In genomic region chr19:17803264-17803896, GRCh38 we compare ENCODE assay signal across 11 cellular contexts. TPM values are rescaled to one million over a fixed set of nuclear protein-coding genes. Genes with fewer than 3 reads are reported as not detected.
A peak's percentile ranks its signal among the peaks of the same experiment; 100 is the strongest.
DNase-seq lines count a peak whose midpoint lies in the region; TF ChIP-seq lines count a peak whose summit lies in the region.
"Had no signal": no experiment of that assay in that cellular context is flagged by ENCODE, and none has a peak within 500 bp of the region (broad histone marks: within the 10 kb centered on the region; RNA-seq: fewer than 3 reads in every experiment).

No MANE protein-coding gene starts in this region.

- H2AFZ ChIP-seq in Loucy (ENCODE audit: low read length): 0 out of 2 replicates have a peak overlapping the region, but pooled peaks have one; percentile 76

- H3K4me2 ChIP-seq in Loucy (ENCODE audit: low read depth, low read length, poor library complexity, severe bottlenecking): no peak overlapping the region

- H3K9me3 ChIP-seq in CD8-positive, alpha-beta memory T cell (ENCODE audit: low read length): no peaks in the 10 kb centered on the region
- H3K9me3 ChIP-seq in Loucy (ENCODE audit: insufficient read depth, low read depth, low read length) (no peaks in the 10 kb centered on the region), mucosa of stomach (ENCODE audit: control insufficient read depth, low read length) (no peaks in the 10 kb centered on the region)
- H3K9me3 ChIP-seq: stomach had no signal

- H3K27ac ChIP-seq in CD8-positive, alpha-beta memory T cell (ENCODE audit: low read depth, low read length): no peak overlapping the region

- peak in 2 of 5 donors; percentile 32 to 51 for DNase-seq in CD8-positive, alpha-beta memory T cell
- DNase-seq in activated CD4-positive, alpha-beta memory T cell treated with anti-CD3 and anti-CD28 coated beads, Interleukin-2, amount 10 ng/mL, durations not matched to agents 7 days and 5 days: peak; percentile 78
- no peak for DNase-seq in HuH-7 (ENCODE audit: low spot score)
- no peak for DNase-seq in RKO (ENCODE audit: low spot score)
- no peak for DNase-seq in foreskin fibroblast
- DNase-seq: DMS153, stomach, T-helper 9 cell had no signal

- no peaks in the 10 kb centered on the region for H3K9me2 ChIP-seq in Loucy (replicated peaks; ENCODE audit: low read depth, low read length)

- no peaks in the 10 kb centered on the region for H4K20me1 ChIP-seq in Loucy (ENCODE audit: insufficient read depth, low read length, poor library complexity, severe bottlenecking)

- POLR2A ChIA-PET in CD8-positive, alpha-beta memory T cell (lab: Charles Lee): interaction anchor here (1.5 to 1.7 kb wide), 2 partner anchors 42 to 56 kb away, joined by 6 to 7 read pairs; partner anchors contain the start of gene RPL18A
- POLR2A ChIA-PET in activated CD4-positive, alpha-beta memory T cell treated with anti-CD3 and anti-CD28 coated beads, Interleukin-2, amount 10 ng/mL, durations not matched to agents 7 days and 5 days (lab: Charles Lee): interaction anchor here (0.9 to 3.5 kb wide), 18 partner anchors 9 to 198 kb away, joined by 3 to 32 read pairs (median 3); partner anchors contain the start of genes JAK3 and RPL18A

- no peaks in the 10 kb centered on the region for H3K36me3 Mint-ChIP-seq in CD8-positive, alpha-beta memory T cell
- H3K36me3 Mint-ChIP-seq in activated CD4-positive, alpha-beta memory T cell treated with anti-CD3 and anti-CD28 coated beads, Interleukin-2, amount 10 ng/mL, durations not matched to agents 7 days and 5 days (ENCODE audit: low read depth): no peaks in the 10 kb centered on the region

- H3K27ac Mint-ChIP-seq in CD8-positive, alpha-beta memory T cell: peak overlapping the region in 5 of 8 donors; percentile 61 to 89 (median 86)
- peak overlapping the region; percentile 97 for H3K27ac Mint-ChIP-seq in activated CD4-positive, alpha-beta memory T cell treated with anti-CD3 and anti-CD28 coated beads, Interleukin-2, amount 10 ng/mL, durations not matched to agents 7 days and 5 days

- TF ChIP-seq CTCF in Loucy (conservative IDR thresholded peaks at IDR 0.05; ENCODE audit: low read length) (no peak), foreskin fibroblast (IDR thresholded peaks at IDR 0.05; ENCODE audit: low read depth, low read length) (no peak)

- no peaks in the 10 kb centered on the region for H3K36me3 ChIP-seq in CD8-positive, alpha-beta memory T cell (ENCODE audit: insufficient read depth, low read length)
- no peaks in the 10 kb centered on the region for H3K36me3 ChIP-seq in Loucy (ENCODE audit: insufficient read depth, low read length)
- no peaks in the 10 kb centered on the region for H3K36me3 ChIP-seq in mucosa of stomach (ENCODE audit: control insufficient read depth, insufficient read depth, low read length)

- H3K4me3 Mint-ChIP-seq in CD8-positive, alpha-beta memory T cell: peak overlapping the region in 6 of 7 donors; percentile 71 to 85 (median 76)
- peak overlapping the region; percentile 49 for H3K4me3 Mint-ChIP-seq in activated CD4-positive, alpha-beta memory T cell treated with anti-CD3 and anti-CD28 coated beads, Interleukin-2, amount 10 ng/mL, durations not matched to agents 7 days and 5 days

- H3K9me3 Mint-ChIP-seq in CD8-positive, alpha-beta memory T cell: no peaks in the 10 kb centered on the region
- H3K9me3 Mint-ChIP-seq in activated CD4-positive, alpha-beta memory T cell treated with anti-CD3 and anti-CD28 coated beads, Interleukin-2, amount 10 ng/mL, durations not matched to agents 7 days and 5 days: no peaks in the 10 kb centered on the region

- H3K4me1 Mint-ChIP-seq in CD8-positive, alpha-beta memory T cell: peaks cover 25 to 40% (median 39%) of the 10 kb centered on the region in 3 donors
- H3K4me1 Mint-ChIP-seq in activated CD4-positive, alpha-beta memory T cell treated with anti-CD3 and anti-CD28 coated beads, Interleukin-2, amount 10 ng/mL, durations not matched to agents 7 days and 5 days: peaks cover 49% of the 10 kb centered on the region

- peaks cover 3 to 5% of the 10 kb centered on the region in 2 donors for H3K27me3 Mint-ChIP-seq in CD8-positive, alpha-beta memory T cell
- H3K27me3 Mint-ChIP-seq in activated CD4-positive, alpha-beta memory T cell treated with anti-CD3 and anti-CD28 coated beads, Interleukin-2, amount 10 ng/mL, durations not matched to agents 7 days and 5 days: peaks cover 8% of the 10 kb centered on the region

- peaks cover 2% of the 10 kb centered on the region for H3K27me3 ChIP-seq in CD8-positive, alpha-beta memory T cell (ENCODE audit: insufficient read depth, low read length, poor library complexity, severe bottlenecking)
- H3K27me3 ChIP-seq in Loucy (ENCODE audit: insufficient read depth, low read length, poor library complexity, severe bottlenecking): no peaks in the 10 kb centered on the region
- H3K27me3 ChIP-seq in mucosa of stomach (ENCODE audit: control insufficient read depth, insufficient read depth, low read length): no peaks in the 10 kb centered on the region

- H3K4me1 ChIP-seq in CD8-positive, alpha-beta memory T cell (ENCODE audit: insufficient read depth, low read length): peaks cover 33% of the 10 kb centered on the region
- H3K4me1 ChIP-seq in Loucy (ENCODE audit: insufficient read depth, low read length, poor library complexity, severe bottlenecking) (no peaks in the 10 kb centered on the region), mucosa of stomach (ENCODE audit: control insufficient read depth, insufficient read depth, low read length) (peaks cover 40% of the 10 kb centered on the region)

- peak overlapping the region; percentile 20 for H3K4me3 ChIP-seq in CD8-positive, alpha-beta memory T cell (ENCODE audit: low read length)
- H3K4me3 ChIP-seq in Loucy (ENCODE audit: low read length, poor library complexity, severe bottlenecking) (no peak overlapping the region), mucosa of stomach (ENCODE audit: low read length) (no peak overlapping the region), foreskin fibroblast (ENCODE audit: low read depth in 1 of 2, low read length in 2 of 2) (no peak overlapping the region)
- H3K4me3 ChIP-seq: stomach had no signal

- H3K79me2 ChIP-seq in Loucy (ENCODE audit: insufficient read depth, low read length): no peaks in the 10 kb centered on the region

- H3K9ac ChIP-seq in Loucy (ENCODE audit: low read depth, low read length, poor library complexity, severe bottlenecking): no peak overlapping the region
- peak overlapping the region; percentile 9 for H3K9ac ChIP-seq in mucosa of stomach (ENCODE audit: low read length)

- CTCF ChIA-PET in CD8-positive, alpha-beta memory T cell (lab: Charles Lee): interaction anchor here (0.8 to 2.2 kb wide), 6 partner anchors 11 to 129 kb away, joined by 3 to 4 read pairs (median 4); partner anchors contain the start of genes CCDC124 and RPL18A
- CTCF ChIA-PET in activated CD4-positive, alpha-beta memory T cell treated with anti-CD3 and anti-CD28 coated beads, Interleukin-2, amount 10 ng/mL, durations not matched to agents 7 days and 5 days (lab: Charles Lee): interaction anchor here (0.6 to 2.3 kb wide), 8 partner anchors 9 to 55 kb away, joined by 3 to 16 read pairs (median 7); partner anchors contain the start of genes B3GNT3, JAK3 and RPL18A

- no peaks in the 10 kb centered on the region for H3F3A ChIP-seq in Loucy (ENCODE audit: low read depth)

RNA-seq across cellular contexts. Expression of gene B3GNT3, which starts 8.4 kb away (rescaled TPM):
- not detected for total RNA-seq in CD8-positive, alpha-beta memory T cell
- not detected for polyA plus RNA-seq in CD8-positive, alpha-beta memory T cell
- total RNA-seq in activated CD4-positive, alpha-beta memory T cell treated with anti-CD3 and anti-CD28 coated beads, Interleukin-2, amount 10 ng/mL, durations not matched to agents 7 days and 5 days: not detected

RNA-seq across cellular contexts. Expression of gene INSL3, which starts 17.9 kb away (rescaled TPM):
- total RNA-seq in CD8-positive, alpha-beta memory T cell: 1 to 10 TPM; 1.8 to 2.9 TPM
- polyA plus RNA-seq in CD8-positive, alpha-beta memory T cell: 2.6 TPM
- total RNA-seq in activated CD4-positive, alpha-beta memory T cell treated with anti-CD3 and anti-CD28 coated beads, Interleukin-2, amount 10 ng/mL, durations not matched to agents 7 days and 5 days: 1 to 10 TPM; 7.9 to 9.0 TPM
- total RNA-seq: MCF 10A, stomach had no signal

RNA-seq across cellular contexts. Expression of gene JAK3, which starts 44.4 kb away (rescaled TPM):
- total RNA-seq in CD8-positive, alpha-beta memory T cell: 100 to 1,000 TPM; 119 to 125 TPM
- polyA plus RNA-seq in CD8-positive, alpha-beta memory T cell: 84.0 TPM
- total RNA-seq in activated CD4-positive, alpha-beta memory T cell treated with anti-CD3 and anti-CD28 coated beads, Interleukin-2, amount 10 ng/mL, durations not matched to agents 7 days and 5 days: 100 to 1,000 TPM; 233 to 237 TPM
- total RNA-seq: MCF 10A had no signal

RNA-seq across cellular contexts. Expression of gene FCHO1, which starts 52.1 kb away (rescaled TPM):
- total RNA-seq in CD8-positive, alpha-beta memory T cell: 10 to 100 TPM; 37.7 to 38.7 TPM
- polyA plus RNA-seq in CD8-positive, alpha-beta memory T cell: 23.0 TPM
- total RNA-seq in activated CD4-positive, alpha-beta memory T cell treated with anti-CD3 and anti-CD28 coated beads, Interleukin-2, amount 10 ng/mL, durations not matched to agents 7 days and 5 days: 10 to 100 TPM; 64.8 to 76.7 TPM

RNA-seq across cellular contexts. Expression of gene RPL18A, which starts 56.3 kb away (rescaled TPM):
- 1,000 to 10,000 TPM; 3,114 to 3,151 TPM for total RNA-seq in CD8-positive, alpha-beta memory T cell
- polyA plus RNA-seq in CD8-positive, alpha-beta memory T cell: 3,296 TPM
- 1,000 to 10,000 TPM; 2,013 to 2,059 TPM for total RNA-seq in activated CD4-positive, alpha-beta memory T cell treated with anti-CD3 and anti-CD28 coated beads, Interleukin-2, amount 10 ng/mL, durations not matched to agents 7 days and 5 days
